Comparison of ENCODE assay signal across 17 cellular contexts in the genomic region with DNA sequence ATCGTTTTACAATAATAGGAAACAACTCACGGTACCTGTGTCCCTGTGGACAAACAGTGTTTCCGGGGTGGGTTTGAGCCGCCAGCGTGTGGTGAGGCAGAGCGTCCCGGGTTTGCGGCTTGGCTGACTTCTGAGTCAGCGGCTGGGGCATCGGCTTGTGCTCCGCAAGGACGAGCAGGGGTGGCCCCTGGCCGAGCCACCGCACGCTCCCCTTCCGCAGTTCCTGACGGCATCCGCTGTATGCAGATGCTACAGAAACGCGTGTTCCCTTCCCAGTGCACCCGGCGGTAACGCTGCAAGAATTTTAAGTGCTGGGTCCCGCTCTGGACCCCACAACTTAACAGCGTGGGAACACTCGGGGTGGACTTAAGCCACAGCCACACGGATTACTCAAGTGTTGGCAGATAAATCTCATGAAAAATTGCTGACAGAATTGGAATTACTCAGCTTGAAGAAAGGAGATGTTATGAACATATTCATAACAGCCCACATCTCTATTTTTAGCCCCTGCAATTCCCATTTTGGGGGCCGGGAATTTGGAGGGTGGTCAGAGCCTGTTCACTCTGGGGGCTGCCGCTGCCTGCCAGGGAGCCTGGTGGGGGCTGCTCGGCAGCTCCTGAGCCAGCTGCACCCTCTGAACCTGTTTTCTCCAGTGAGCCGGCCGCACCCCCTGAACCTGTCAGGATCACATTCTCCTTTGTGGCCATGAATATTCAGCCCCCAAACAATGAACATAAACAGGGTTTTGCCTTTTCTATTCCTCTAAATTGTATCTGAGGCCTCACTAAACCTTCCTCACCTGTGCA. TPM values are rescaled to one million over a fixed set of nuclear protein-coding genes. Genes with fewer than 3 reads are reported as not detected.
DNase-seq lines count a peak whose midpoint lies in the region; ATAC-seq and TF ChIP-seq lines count a peak whose summit lies in the region.
"Had no signal": no experiment of that assay in that cellular context is flagged by ENCODE, and none has a peak within 500 bp of the region (broad histone marks: within the 10 kb centered on the region; RNA-seq: fewer than 3 reads in every experiment).

No MANE protein-coding gene starts in this region.

- H3K9me3 ChIP-seq in Karpas-422 (ENCODE audit: low read length) (peaks cover 3% of the 10 kb centered on the region; the same call in 1 of the 2 replicates), neural progenitor cell (ENCODE audit: low read depth) (no peaks in the 10 kb centered on the region)
- H3K9me3 ChIP-seq: right lobe of liver had no signal

- no peaks in the 10 kb centered on the region for H3K4me1 ChIP-seq in Karpas-422 (ENCODE audit: low read length)
- peaks cover 4% of the 10 kb centered on the region for H3K4me1 ChIP-seq in neural progenitor cell
- H3K4me1 ChIP-seq: right lobe of liver had no signal

- H3K79me2 ChIP-seq in Karpas-422 (ENCODE audit: low read length): no peaks in the 10 kb centered on the region
- no peaks in the 10 kb centered on the region for H3K79me2 ChIP-seq in neural progenitor cell (ENCODE audit: low read depth)

- no peak overlapping the region for H3K27ac Mint-ChIP-seq in neural progenitor cell
- no peak overlapping the region for H3K27ac Mint-ChIP-seq in activated T-helper 1 cell treated with anti-CD3 and anti-CD28 coated beads, Interleukin-12 subunit alpha, Interleukin-12 subunit beta, Interleukin-2, Interleukin-4 antibody, amounts not matched to agents 30 ng/mL and 10 ng/mL and 1 ng/mL, durations not matched to agents 14 hours and 24 hours and 36 hours
- H3K27ac Mint-ChIP-seq: IgD-negative memory B cell, T-cell had no signal

- peaks cover 2% of the 10 kb centered on the region for H3K4me1 Mint-ChIP-seq in neural progenitor cell
- no peaks in the 10 kb centered on the region for H3K4me1 Mint-ChIP-seq in activated T-helper 1 cell treated with anti-CD3 and anti-CD28 coated beads, Interleukin-12 subunit alpha, Interleukin-12 subunit beta, Interleukin-2, Interleukin-4 antibody, amounts not matched to agents 30 ng/mL and 10 ng/mL and 1 ng/mL, durations not matched to agents 14 hours and 24 hours and 36 hours (ENCODE audit: low read depth)
- H3K4me1 Mint-ChIP-seq: neural crest cell had no signal

- TF ChIP-seq CTCF in AG10803 (conservative IDR thresholded peaks at IDR 0.05; ENCODE audit: low read length) (no peak), cardiac fibroblast (IDR thresholded peaks at IDR 0.05; ENCODE audit: low read depth, low read length) (no peak), neural progenitor cell (IDR thresholded peaks at IDR 0.05) (no peak)

- intact Hi-C loops in activated T-helper 1 cell treated with anti-CD3 and anti-CD28 coated beads, Interleukin-12 subunit alpha, Interleukin-12 subunit beta, Interleukin-2, Interleukin-4 antibody, amounts not matched to agents 30 ng/mL and 10 ng/mL and 1 ng/mL, durations not matched to agents 14 hours and 24 hours and 36 hours (cut with micrococcal nuclease): no loop called here

- no peaks in the 10 kb centered on the region for H3K27me3 ChIP-seq in Karpas-422 (ENCODE audit: low read length)
- H3K27me3 ChIP-seq in neural progenitor cell: peaks cover 72% of the 10 kb centered on the region

- DNase-seq in AG10803 (ENCODE audit: low read depth): peak; percentile 52
- no peak for DNase-seq in Karpas-422
- peak; percentile 12 to 53 for DNase-seq in cardiac fibroblast (ENCODE audit: low read depth in 2 of 2)
- DNase-seq in neural progenitor cell (ENCODE audit: low spot score): no peak
- DNase-seq in stimulated activated naive CD4-positive, alpha-beta T cell (lab: John Stamatoyannopoulos, UW): no peak
- no peak for DNase-seq in activated T-helper 1 cell treated with anti-CD3 and anti-CD28 coated beads, Interleukin-12 subunit alpha, Interleukin-12 subunit beta, Interleukin-2, Interleukin-4 antibody, amounts not matched to agents 30 ng/mL and 10 ng/mL and 1 ng/mL, durations not matched to agents 14 hours and 24 hours and 36 hours (ENCODE audit: low spot score)
- DNase-seq in activated CD4-positive, alpha-beta T cell treated with anti-CD3 and anti-CD28 coated beads for 48 hours: no peak
- DNase-seq: activated T-cell treated with anti-CD3 and anti-CD28 coated beads, Interleukin-2, amount 50 U/mL, for 1 hour; DMS79; erythroblast; NCI-H510A; PC-3; T-cell had no signal

- no peaks in the 10 kb centered on the region for H3K9me2 ChIP-seq in Karpas-422 (replicated peaks; ENCODE audit: insufficient read depth, low read length)

- H3K4me3 ChIP-seq in AG10803 (ENCODE audit: low read length) (no peak overlapping the region), Karpas-422 (ENCODE audit: low read length) (no peak overlapping the region), cardiac fibroblast (replicated peaks in 1 of 2; ENCODE audit: low read depth in 2 of 2, low read length in 2 of 2) (no peak overlapping the region), neural progenitor cell (no peak overlapping the region)
- H3K4me3 ChIP-seq: right lobe of liver had no signal

- peaks cover 37% of the 10 kb centered on the region for H3K27me3 Mint-ChIP-seq in neural progenitor cell (ENCODE audit: insufficient read depth, low read depth)
- H3K27me3 Mint-ChIP-seq in activated T-helper 1 cell treated with anti-CD3 and anti-CD28 coated beads, Interleukin-12 subunit alpha, Interleukin-12 subunit beta, Interleukin-2, Interleukin-4 antibody, amounts not matched to agents 30 ng/mL and 10 ng/mL and 1 ng/mL, durations not matched to agents 14 hours and 24 hours and 36 hours (ENCODE audit: insufficient read depth): peaks cover 15% of the 10 kb centered on the region

- peaks cover 7% of the 10 kb centered on the region for H3F3A ChIP-seq in neural progenitor cell (ENCODE audit: low read depth)

- H2AFZ ChIP-seq in Karpas-422 (ENCODE audit: low read length): no peak overlapping the region
- H2AFZ ChIP-seq in neural progenitor cell (replicated peaks): no peak overlapping the region

- H3K27ac ChIP-seq in Karpas-422 (ENCODE audit: low read length): no peak overlapping the region
- H3K27ac ChIP-seq in neural progenitor cell: no peak overlapping the region
- H3K27ac ChIP-seq: right lobe of liver had no signal

- no peaks in the 10 kb centered on the region for H3K36me3 ChIP-seq in Karpas-422 (ENCODE audit: insufficient read depth, low read length)
- no peaks in the 10 kb centered on the region for H3K36me3 ChIP-seq in neural progenitor cell
- H3K36me3 ChIP-seq: right lobe of liver had no signal

- H3K9me3 Mint-ChIP-seq in neural progenitor cell: peaks cover 6% of the 10 kb centered on the region
- no peaks in the 10 kb centered on the region for H3K9me3 Mint-ChIP-seq in activated T-helper 1 cell treated with anti-CD3 and anti-CD28 coated beads, Interleukin-12 subunit alpha, Interleukin-12 subunit beta, Interleukin-2, Interleukin-4 antibody, amounts not matched to agents 30 ng/mL and 10 ng/mL and 1 ng/mL, durations not matched to agents 14 hours and 24 hours and 36 hours
- H3K9me3 Mint-ChIP-seq: neural crest cell, T-cell had no signal

- peak overlapping the region; percentile 44 for H3K4me3 Mint-ChIP-seq in neural progenitor cell
- no peak overlapping the region for H3K4me3 Mint-ChIP-seq in activated T-helper 1 cell treated with anti-CD3 and anti-CD28 coated beads, Interleukin-12 subunit alpha, Interleukin-12 subunit beta, Interleukin-2, Interleukin-4 antibody, amounts not matched to agents 30 ng/mL and 10 ng/mL and 1 ng/mL, durations not matched to agents 14 hours and 24 hours and 36 hours
- H3K4me3 Mint-ChIP-seq: neural crest cell, T-cell had no signal

- H3K4me2 ChIP-seq in Karpas-422 (ENCODE audit: low read depth, low read length, poor library complexity, severe bottlenecking) (peak overlapping the region; percentile 30), neural progenitor cell (no peak overlapping the region)

- no peak for ATAC-seq in HG03175 (IDR thresholded peaks at IDR 0.05; ENCODE audit: unreplicated experiment)
- ATAC-seq: PC-3, right lobe of liver, T-cell had no signal

- H4K20me1 ChIP-seq in Karpas-422 (ENCODE audit: insufficient read depth, low read depth, low read length) (no peaks in the 10 kb centered on the region), neural progenitor cell (ENCODE audit: low read depth) (no peaks in the 10 kb centered on the region)

- no peak overlapping the region for H3K9ac ChIP-seq in Karpas-422 (ENCODE audit: low read length)
- H3K9ac ChIP-seq in neural progenitor cell: no peak overlapping the region

- H3K36me3 Mint-ChIP-seq in neural progenitor cell: peaks cover 3% of the 10 kb centered on the region
- H3K36me3 Mint-ChIP-seq in activated T-helper 1 cell treated with anti-CD3 and anti-CD28 coated beads, Interleukin-12 subunit alpha, Interleukin-12 subunit beta, Interleukin-2, Interleukin-4 antibody, amounts not matched to agents 30 ng/mL and 10 ng/mL and 1 ng/mL, durations not matched to agents 14 hours and 24 hours and 36 hours (ENCODE audit: low read depth): no peaks in the 10 kb centered on the region
- H3K36me3 Mint-ChIP-seq: IgD-negative memory B cell, T-cell had no signal

RNA-seq across cellular contexts. Expression of a gene that starts 12.6 kb away (rescaled TPM):
- total RNA-seq in Karpas-422 (2014; rRNA removed; shearing (Covaris generic); ENCODE audit: low replicate concordance): not detected in 2 replicates
- 0.99 TPM in 1 of 2 replicates, not detected in the other for total RNA-seq in neural progenitor cell (ENCODE audit: low replicate concordance)
- total RNA-seq in activated T-helper 1 cell treated with anti-CD3 and anti-CD28 coated beads, Interleukin-12 subunit alpha, Interleukin-12 subunit beta, Interleukin-2, Interleukin-4 antibody, amounts not matched to agents 30 ng/mL and 10 ng/mL and 1 ng/mL, durations not matched to agents 14 hours and 24 hours and 36 hours: not detected in 2 replicates
- total RNA-seq: neural crest cell, PC-3, right lobe of liver, T-cell had no signal

Comparison
In these comparisons a context has a peak if more than half of its experiments do, and no peak if none do; other contexts are left out.
1. DNase-seq: peak in AG10803 (single experiment) and cardiac fibroblast (2 of 2); none in Karpas-422 (single experiment), neural progenitor cell (single experiment), stimulated activated naive CD4-positive, alpha-beta T cell (0 of 6), activated T-helper 1 cell treated with anti-CD3 and anti-CD28 coated beads, Interleukin-12 subunit alpha, Interleukin-12 subunit beta, Interleukin-2, Interleukin-4 antibody, amounts not matched to agents 30 ng/mL and 10 ng/mL and 1 ng/mL, durations not matched to agents 14 hours and 24 hours and 36 hours (single experiment) and activated CD4-positive, alpha-beta T cell treated with anti-CD3 and anti-CD28 coated beads for 48 hours (single experiment).